Comparison of ENCODE assay signal across 1 cellular context in the genomic region with DNA sequence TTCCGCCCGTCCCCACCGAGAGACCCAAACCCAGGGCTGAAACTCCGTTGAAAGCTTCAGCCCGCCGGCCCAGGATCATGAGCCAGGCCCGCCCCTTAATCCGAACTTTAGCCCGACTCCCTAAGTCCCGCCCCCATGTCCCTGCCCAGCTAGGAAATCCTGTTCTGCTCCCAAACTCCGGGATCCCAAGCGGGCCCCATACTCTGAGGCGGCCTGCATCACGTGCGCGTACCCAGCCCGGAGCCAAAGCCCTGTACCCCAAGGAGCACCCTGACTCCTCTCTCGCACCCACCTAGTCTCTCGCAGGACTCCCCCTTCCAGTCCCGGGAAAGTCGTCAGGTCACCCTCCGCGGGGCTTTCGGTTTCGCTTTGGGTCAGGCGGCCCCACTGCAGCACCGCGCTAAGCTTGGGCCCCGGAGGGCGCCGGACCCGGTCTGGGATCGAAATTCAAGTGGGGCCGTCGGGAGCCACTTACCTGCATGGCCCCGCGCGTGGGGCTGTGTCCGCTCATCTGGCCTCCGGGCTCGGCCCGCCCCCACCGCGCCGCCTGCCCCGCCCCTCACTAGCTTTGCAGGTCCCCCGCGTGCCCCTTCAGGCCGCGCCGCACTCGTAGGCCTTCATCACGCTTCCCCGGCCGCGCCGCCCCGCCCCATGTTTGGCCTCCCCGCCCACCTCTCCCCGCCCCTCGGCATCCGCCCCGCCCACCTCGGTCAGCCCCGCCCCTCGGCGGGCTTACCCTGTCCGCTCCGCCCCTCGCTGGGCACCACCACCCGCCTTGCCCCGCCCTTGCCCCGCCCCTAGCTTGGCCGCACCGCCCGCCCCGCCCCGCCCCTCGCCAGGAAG.
A peak's percentile ranks its signal among the peaks of the same experiment; 100 is the strongest.
TF ChIP-seq lines count a peak whose summit lies in the region.

A gene (minus strand): TSS at position 629 of the 843 bp plus-strand sequence. CDS start 118 bp downstream, at position 511.

TF ChIP-seq in GM12878, 131 proteins besides CTCF, POLR2A, EP300 and RAD21 (continued from another document and continues in another):
- TF ChIP-seq, protein P1, sequence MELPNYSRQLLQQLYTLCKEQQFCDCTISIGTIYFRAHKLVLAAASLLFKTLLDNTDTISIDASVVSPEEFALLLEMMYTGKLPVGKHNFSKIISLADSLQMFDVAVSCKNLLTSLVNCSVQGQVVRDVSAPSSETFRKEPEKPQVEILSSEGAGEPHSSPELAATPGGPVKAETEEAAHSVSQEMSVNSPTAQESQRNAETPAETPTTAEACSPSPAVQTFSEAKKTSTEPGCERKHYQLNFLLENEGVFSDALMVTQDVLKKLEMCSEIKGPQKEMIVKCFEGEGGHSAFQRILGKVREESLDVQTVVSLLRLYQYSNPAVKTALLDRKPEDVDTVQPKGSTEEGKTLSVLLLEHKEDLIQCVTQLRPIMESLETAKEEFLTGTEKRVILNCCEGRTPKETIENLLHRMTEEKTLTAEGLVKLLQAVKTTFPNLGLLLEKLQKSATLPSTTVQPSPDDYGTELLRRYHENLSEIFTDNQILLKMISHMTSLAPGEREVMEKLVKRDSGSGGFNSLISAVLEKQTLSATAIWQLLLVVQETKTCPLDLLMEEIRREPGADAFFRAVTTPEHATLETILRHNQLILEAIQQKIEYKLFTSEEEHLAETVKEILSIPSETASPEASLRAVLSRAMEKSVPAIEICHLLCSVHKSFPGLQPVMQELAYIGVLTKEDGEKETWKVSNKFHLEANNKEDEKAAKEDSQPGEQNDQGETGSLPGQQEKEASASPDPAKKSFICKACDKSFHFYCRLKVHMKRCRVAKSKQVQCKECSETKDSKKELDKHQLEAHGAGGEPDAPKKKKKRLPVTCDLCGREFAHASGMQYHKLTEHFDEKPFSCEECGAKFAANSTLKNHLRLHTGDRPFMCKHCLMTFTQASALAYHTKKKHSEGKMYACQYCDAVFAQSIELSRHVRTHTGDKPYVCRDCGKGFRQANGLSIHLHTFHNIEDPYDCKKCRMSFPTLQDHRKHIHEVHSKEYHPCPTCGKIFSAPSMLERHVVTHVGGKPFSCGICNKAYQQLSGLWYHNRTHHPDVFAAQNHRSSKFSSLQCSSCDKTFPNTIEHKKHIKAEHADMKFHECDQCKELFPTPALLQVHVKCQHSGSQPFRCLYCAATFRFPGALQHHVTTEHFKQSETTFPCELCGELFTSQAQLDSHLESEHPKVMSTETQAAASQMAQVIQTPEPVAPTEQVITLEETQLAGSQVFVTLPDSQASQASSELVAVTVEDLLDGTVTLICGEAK (IDR thresholded peaks at IDR 0.05; ENCODE audit: borderline replicate concordance) = no peak
- no peak for TF ChIP-seq MEF2B (IDR thresholded peaks at IDR 0.05; ENCODE audit: partially characterized antibody, poor library complexity, severe bottlenecking)
- TF ChIP-seq, protein P2, sequence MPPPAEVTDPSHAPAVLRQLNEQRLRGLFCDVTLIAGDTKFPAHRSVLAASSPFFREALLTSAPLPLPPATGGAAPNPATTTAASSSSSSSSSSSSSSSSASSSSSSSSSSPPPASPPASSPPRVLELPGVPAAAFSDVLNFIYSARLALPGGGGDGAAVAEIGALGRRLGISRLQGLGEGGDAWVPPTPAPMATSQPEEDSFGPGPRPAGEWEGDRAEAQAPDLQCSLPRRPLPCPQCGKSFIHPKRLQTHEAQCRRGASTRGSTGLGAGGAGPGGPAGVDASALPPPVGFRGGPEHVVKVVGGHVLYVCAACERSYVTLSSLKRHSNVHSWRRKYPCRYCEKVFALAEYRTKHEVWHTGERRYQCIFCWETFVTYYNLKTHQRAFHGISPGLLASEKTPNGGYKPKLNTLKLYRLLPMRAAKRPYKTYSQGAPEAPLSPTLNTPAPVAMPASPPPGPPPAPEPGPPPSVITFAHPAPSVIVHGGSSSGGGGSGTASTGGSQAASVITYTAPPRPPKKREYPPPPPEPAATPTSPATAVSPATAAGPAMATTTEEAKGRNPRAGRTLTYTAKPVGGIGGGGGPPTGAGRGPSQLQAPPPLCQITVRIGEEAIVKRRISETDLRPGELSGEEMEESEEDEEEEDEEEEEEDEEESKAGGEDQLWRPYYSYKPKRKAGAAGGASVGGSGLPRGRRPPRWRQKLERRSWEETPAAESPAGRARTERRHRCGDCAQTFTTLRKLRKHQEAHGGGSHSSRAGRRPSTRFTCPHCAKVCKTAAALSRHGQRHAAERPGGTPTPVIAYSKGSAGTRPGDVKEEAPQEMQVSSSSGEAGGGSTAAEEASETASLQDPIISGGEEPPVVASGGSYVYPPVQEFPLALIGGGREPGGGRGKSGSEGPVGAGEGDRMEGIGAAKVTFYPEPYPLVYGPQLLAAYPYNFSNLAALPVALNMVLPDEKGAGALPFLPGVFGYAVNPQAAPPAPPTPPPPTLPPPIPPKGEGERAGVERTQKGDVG (CRISPR knock-in tag; IDR thresholded peaks at IDR 0.05) = no peak
- TF ChIP-seq SREBF2 (IDR thresholded peaks at IDR 0.05; ENCODE audit: low read length) = no peak
- TF ChIP-seq, protein P3, sequence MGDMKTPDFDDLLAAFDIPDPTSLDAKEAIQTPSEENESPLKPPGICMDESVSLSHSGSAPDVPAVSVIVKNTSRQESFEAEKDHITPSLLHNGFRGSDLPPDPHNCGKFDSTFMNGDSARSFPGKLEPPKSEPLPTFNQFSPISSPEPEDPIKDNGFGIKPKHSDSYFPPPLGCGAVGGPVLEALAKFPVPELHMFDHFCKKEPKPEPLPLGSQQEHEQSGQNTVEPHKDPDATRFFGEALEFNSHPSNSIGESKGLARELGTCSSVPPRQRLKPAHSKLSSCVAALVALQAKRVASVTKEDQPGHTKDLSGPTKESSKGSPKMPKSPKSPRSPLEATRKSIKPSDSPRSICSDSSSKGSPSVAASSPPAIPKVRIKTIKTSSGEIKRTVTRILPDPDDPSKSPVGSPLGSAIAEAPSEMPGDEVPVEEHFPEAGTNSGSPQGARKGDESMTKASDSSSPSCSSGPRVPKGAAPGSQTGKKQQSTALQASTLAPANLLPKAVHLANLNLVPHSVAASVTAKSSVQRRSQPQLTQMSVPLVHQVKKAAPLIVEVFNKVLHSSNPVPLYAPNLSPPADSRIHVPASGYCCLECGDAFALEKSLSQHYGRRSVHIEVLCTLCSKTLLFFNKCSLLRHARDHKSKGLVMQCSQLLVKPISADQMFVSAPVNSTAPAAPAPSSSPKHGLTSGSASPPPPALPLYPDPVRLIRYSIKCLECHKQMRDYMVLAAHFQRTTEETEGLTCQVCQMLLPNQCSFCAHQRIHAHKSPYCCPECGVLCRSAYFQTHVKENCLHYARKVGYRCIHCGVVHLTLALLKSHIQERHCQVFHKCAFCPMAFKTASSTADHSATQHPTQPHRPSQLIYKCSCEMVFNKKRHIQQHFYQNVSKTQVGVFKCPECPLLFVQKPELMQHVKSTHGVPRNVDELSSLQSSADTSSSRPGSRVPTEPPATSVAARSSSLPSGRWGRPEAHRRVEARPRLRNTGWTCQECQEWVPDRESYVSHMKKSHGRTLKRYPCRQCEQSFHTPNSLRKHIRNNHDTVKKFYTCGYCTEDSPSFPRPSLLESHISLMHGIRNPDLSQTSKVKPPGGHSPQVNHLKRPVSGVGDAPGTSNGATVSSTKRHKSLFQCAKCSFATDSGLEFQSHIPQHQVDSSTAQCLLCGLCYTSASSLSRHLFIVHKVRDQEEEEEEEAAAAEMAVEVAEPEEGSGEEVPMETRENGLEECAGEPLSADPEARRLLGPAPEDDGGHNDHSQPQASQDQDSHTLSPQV (IDR thresholded peaks at IDR 0.05) = no peak
- peak; percentile 74 for TF ChIP-seq RAD51 (IDR thresholded peaks at IDR 0.05)
- TF ChIP-seq CBX3 (IDR thresholded peaks at IDR 0.05; ENCODE audit: borderline replicate concordance, low read depth) = no peak
- no peak for TF ChIP-seq SPI1 (IDR thresholded peaks at IDR 0.05; ENCODE audit: borderline replicate concordance, insufficient read depth, low read depth, low read length)
- no peak for TF ChIP-seq YY1 (IDR thresholded peaks at IDR 0.05; ENCODE audit: low read depth, low read length)
- TF ChIP-seq, protein P4, sequence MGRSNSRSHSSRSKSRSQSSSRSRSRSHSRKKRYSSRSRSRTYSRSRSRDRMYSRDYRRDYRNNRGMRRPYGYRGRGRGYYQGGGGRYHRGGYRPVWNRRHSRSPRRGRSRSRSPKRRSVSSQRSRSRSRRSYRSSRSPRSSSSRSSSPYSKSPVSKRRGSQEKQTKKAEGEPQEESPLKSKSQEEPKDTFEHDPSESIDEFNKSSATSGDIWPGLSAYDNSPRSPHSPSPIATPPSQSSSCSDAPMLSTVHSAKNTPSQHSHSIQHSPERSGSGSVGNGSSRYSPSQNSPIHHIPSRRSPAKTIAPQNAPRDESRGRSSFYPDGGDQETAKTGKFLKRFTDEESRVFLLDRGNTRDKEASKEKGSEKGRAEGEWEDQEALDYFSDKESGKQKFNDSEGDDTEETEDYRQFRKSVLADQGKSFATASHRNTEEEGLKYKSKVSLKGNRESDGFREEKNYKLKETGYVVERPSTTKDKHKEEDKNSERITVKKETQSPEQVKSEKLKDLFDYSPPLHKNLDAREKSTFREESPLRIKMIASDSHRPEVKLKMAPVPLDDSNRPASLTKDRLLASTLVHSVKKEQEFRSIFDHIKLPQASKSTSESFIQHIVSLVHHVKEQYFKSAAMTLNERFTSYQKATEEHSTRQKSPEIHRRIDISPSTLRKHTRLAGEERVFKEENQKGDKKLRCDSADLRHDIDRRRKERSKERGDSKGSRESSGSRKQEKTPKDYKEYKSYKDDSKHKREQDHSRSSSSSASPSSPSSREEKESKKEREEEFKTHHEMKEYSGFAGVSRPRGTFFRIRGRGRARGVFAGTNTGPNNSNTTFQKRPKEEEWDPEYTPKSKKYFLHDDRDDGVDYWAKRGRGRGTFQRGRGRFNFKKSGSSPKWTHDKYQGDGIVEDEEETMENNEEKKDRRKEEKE (IDR thresholded peaks at IDR 0.05) = no peak
- TF ChIP-seq SREBF1 (IDR thresholded peaks at IDR 0.05; ENCODE audit: low read length) = no peak
- no peak for TF ChIP-seq RBBP5 (conservative IDR thresholded peaks at IDR 0.05)
- TF ChIP-seq FOS (IDR thresholded peaks at IDR 0.05; ENCODE audit: borderline replicate concordance, extremely low read depth, insufficient read length) = no peak
- no peak for TF ChIP-seq ESRRA (IDR thresholded peaks at IDR 0.05; ENCODE audit: low read length)
- no peak for TF ChIP-seq RCOR1 (conservative IDR thresholded peaks at IDR 0.05; ENCODE audit: low read depth, low read length)
- no peak for TF ChIP-seq WRNIP1 (IDR thresholded peaks at IDR 0.05; ENCODE audit: borderline replicate concordance, low read depth, low read length)
- 0 out of 2 replicates have a peak, but pooled peaks have one; percentile 25 for TF ChIP-seq EED (IDR thresholded peaks at IDR 0.05; ENCODE audit: low read depth)
- TF ChIP-seq IKZF2 (IDR thresholded peaks at IDR 0.05) = peak; percentile 73 to 78
- TF ChIP-seq, protein P5, sequence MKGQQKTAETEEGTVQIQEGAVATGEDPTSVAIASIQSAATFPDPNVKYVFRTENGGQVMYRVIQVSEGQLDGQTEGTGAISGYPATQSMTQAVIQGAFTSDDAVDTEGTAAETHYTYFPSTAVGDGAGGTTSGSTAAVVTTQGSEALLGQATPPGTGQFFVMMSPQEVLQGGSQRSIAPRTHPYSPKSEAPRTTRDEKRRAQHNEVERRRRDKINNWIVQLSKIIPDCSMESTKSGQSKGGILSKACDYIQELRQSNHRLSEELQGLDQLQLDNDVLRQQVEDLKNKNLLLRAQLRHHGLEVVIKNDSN (IDR thresholded peaks at IDR 0.05; ENCODE audit: borderline replicate concordance, extremely low read length, insufficient read depth, low read depth, low read length) = peak; percentile 69
- TF ChIP-seq CHD4 (IDR thresholded peaks at IDR 0.05) = no peak
- TF ChIP-seq, protein P6, sequence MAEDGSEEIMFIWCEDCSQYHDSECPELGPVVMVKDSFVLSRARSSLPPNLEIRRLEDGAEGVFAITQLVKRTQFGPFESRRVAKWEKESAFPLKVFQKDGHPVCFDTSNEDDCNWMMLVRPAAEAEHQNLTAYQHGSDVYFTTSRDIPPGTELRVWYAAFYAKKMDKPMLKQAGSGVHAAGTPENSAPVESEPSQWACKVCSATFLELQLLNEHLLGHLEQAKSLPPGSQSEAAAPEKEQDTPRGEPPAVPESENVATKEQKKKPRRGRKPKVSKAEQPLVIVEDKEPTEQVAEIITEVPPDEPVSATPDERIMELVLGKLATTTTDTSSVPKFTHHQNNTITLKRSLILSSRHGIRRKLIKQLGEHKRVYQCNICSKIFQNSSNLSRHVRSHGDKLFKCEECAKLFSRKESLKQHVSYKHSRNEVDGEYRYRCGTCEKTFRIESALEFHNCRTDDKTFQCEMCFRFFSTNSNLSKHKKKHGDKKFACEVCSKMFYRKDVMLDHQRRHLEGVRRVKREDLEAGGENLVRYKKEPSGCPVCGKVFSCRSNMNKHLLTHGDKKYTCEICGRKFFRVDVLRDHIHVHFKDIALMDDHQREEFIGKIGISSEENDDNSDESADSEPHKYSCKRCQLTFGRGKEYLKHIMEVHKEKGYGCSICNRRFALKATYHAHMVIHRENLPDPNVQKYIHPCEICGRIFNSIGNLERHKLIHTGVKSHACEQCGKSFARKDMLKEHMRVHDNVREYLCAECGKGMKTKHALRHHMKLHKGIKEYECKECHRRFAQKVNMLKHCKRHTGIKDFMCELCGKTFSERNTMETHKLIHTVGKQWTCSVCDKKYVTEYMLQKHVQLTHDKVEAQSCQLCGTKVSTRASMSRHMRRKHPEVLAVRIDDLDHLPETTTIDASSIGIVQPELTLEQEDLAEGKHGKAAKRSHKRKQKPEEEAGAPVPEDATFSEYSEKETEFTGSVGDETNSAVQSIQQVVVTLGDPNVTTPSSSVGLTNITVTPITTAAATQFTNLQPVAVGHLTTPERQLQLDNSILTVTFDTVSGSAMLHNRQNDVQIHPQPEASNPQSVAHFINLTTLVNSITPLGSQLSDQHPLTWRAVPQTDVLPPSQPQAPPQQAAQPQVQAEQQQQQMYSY (CRISPR knock-in tag; IDR thresholded peaks at IDR 0.05) = no peak
- no peak for TF ChIP-seq SIN3A (IDR thresholded peaks at IDR 0.05; ENCODE audit: low read depth, low read length)
- peak; percentile 39; the same call in 1 of the 2 replicates for TF ChIP-seq JUNB (IDR thresholded peaks at IDR 0.05)
- TF ChIP-seq RELA (IDR thresholded peaks at IDR 0.05; ENCODE audit: borderline replicate concordance, partially characterized antibody) = no peak
- TF ChIP-seq, protein P7, sequence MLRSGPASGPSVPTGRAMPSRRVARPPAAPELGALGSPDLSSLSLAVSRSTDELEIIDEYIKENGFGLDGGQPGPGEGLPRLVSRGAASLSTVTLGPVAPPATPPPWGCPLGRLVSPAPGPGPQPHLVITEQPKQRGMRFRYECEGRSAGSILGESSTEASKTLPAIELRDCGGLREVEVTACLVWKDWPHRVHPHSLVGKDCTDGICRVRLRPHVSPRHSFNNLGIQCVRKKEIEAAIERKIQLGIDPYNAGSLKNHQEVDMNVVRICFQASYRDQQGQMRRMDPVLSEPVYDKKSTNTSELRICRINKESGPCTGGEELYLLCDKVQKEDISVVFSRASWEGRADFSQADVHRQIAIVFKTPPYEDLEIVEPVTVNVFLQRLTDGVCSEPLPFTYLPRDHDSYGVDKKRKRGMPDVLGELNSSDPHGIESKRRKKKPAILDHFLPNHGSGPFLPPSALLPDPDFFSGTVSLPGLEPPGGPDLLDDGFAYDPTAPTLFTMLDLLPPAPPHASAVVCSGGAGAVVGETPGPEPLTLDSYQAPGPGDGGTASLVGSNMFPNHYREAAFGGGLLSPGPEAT (IDR thresholded peaks at IDR 0.05; ENCODE audit: low read depth) = peak; percentile 70
- TF ChIP-seq GABPA (IDR thresholded peaks at IDR 0.05; ENCODE audit: low read depth) = no peak
- TF ChIP-seq POU2F2 (IDR thresholded peaks at IDR 0.05; ENCODE audit: borderline replicate concordance, low read depth, low read length) = no peak
- TF ChIP-seq MTA2 (IDR thresholded peaks at IDR 0.05; ENCODE audit: low read depth) = peak; percentile 20; the same call in 1 of the 2 replicates
- TF ChIP-seq TCF12 (IDR thresholded peaks at IDR 0.05; ENCODE audit: low read depth, low read length) = no peak
